ENCODE assay signal across 9 cellular contexts in the genomic region with DNA sequence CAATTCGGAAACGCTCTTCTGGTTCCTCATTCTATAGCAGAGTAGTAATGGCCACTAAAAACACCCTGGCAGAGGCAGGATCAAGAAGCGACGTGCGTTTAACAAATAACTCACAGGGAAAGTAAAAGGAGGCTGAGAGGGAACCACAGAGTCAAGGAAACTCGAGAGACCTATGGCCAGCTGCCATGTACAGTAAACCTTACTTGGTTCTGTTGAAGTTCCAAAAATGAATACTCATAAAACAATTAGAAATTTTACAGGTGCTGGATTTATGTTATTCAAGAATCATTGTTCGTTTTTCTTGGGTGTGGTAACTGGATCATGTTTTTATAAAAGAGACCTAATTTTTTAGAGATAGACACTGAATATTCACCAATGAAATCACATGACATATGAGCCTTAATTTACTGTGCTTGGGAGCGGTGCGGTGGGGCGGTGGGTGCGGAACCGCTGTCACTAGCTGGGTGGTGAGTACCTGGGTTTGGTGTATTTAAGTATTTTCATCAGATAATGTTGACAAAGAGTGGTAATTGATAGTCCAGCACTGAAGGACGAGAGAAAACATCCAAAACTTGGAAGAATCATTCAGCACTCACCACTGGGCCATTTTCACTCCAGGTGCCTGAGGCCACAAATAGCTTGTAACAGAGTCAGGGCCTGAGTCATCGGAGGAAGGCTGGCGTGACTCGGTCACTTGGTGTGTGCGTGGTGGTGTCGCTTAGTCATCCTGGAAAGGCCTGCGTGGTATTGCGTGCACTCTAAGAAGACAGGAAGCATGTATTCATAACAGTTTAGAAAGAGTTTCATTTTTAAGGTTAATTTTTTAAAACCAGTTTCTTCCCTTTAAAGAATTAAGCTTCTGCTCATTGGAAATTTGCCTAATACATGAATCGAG.
DNase-seq lines count a peak whose midpoint lies in the region; ATAC-seq and TF ChIP-seq lines count a peak whose summit lies in the region.
"Had no signal": no experiment of that assay in that cellular context is flagged by ENCODE, and none has a peak within 500 bp of the region (broad histone marks: within the 10 kb centered on the region; RNA-seq: fewer than 3 reads in every experiment).

No MANE protein-coding gene starts in this region.

- H3K4me3 Mint-ChIP-seq in CD4-positive, alpha-beta memory T cell, result peak overlapping the region in 7 of 8 donors; percentile 3 to 52 (median 40)
- peak overlapping the region; percentile 15 for H3K4me3 Mint-ChIP-seq in activated CD4-positive, alpha-beta T cell treated with anti-CD3 and anti-CD28 coated beads, Interleukin-2, amount 10 ng/mL, durations not matched to agents 7 days and 5 days

- no peaks in the 10 kb centered on the region for H3K27me3 ChIP-seq in CD4-positive, alpha-beta memory T cell (ENCODE audit: insufficient read depth, low read length)
- H3K27me3 ChIP-seq in psoas muscle (ENCODE audit: insufficient read depth in 3 of 3, low read length in 2 of 3), result no peaks in the 10 kb centered on the region
- H3K27me3 ChIP-seq: suprapubic skin had no signal

- peaks cover 27% of the 10 kb centered on the region for H3K4me1 ChIP-seq in CD4-positive, alpha-beta memory T cell (ENCODE audit: insufficient read depth, low read length)
- H3K4me1 ChIP-seq in psoas muscle, result peaks cover 44% of the 10 kb centered on the region

- peak overlapping the region; percentile 42 for H3K27ac ChIP-seq in CD4-positive, alpha-beta memory T cell (ENCODE audit: low read depth, low read length)
- H3K27ac ChIP-seq in psoas muscle, result peak overlapping the region; percentile 96
- H3K27ac ChIP-seq: suprapubic skin had no signal

- H3K4me1 Mint-ChIP-seq in CD4-positive, alpha-beta memory T cell, result peaks cover 20 to 53% (median 39%) of the 10 kb centered on the region in 4 donors
- peaks cover 92% of the 10 kb centered on the region for H3K4me1 Mint-ChIP-seq in activated CD4-positive, alpha-beta T cell treated with anti-CD3 and anti-CD28 coated beads, Interleukin-2, amount 10 ng/mL, durations not matched to agents 7 days and 5 days

- H3K36me3 Mint-ChIP-seq in CD4-positive, alpha-beta memory T cell, result peaks cover 25 to 28% of the 10 kb centered on the region in 2 donors
- H3K36me3 Mint-ChIP-seq in activated CD4-positive, alpha-beta T cell treated with anti-CD3 and anti-CD28 coated beads, Interleukin-2, amount 10 ng/mL, durations not matched to agents 7 days and 5 days (ENCODE audit: low read depth), result peaks cover 71% of the 10 kb centered on the region

- intact Hi-C loops in CD4-positive, alpha-beta memory T cell (cut with micrococcal nuclease), result loop anchor here (2.0 kb wide), 1 partner anchor 65 kb away; no protein-coding TSS in a partner anchor
- intact Hi-C loops in psoas muscle (cut with DNase I), result no loop called here

- no peaks in the 10 kb centered on the region for H3K27me3 Mint-ChIP-seq in CD4-positive, alpha-beta memory T cell
- no peaks in the 10 kb centered on the region for H3K27me3 Mint-ChIP-seq in activated CD4-positive, alpha-beta T cell treated with anti-CD3 and anti-CD28 coated beads, Interleukin-2, amount 10 ng/mL, durations not matched to agents 7 days and 5 days

- TF ChIP-seq CTCF in psoas muscle (IDR thresholded peaks at IDR 0.05), result no peak

- H3K9me3 ChIP-seq in CD4-positive, alpha-beta memory T cell (ENCODE audit: control insufficient read depth in 1 of 2, low read length in 2 of 2), result no peaks in the 10 kb centered on the region
- H3K9me3 ChIP-seq in psoas muscle, result no peaks in the 10 kb centered on the region
- H3K9me3 ChIP-seq: suprapubic skin had no signal

- H3K36me3 ChIP-seq in CD4-positive, alpha-beta memory T cell (ENCODE audit: insufficient read depth, low read length), result no peaks in the 10 kb centered on the region
- peaks cover 0 to 6% of the 10 kb centered on the region in 2 donors for H3K36me3 ChIP-seq in psoas muscle (ENCODE audit: insufficient read depth in 1 of 2, low read depth in 1 of 2)

- H3K27ac Mint-ChIP-seq in CD4-positive, alpha-beta memory T cell, result peak overlapping the region; percentile 71 to 90 (median 79)
- peak overlapping the region; percentile 96 for H3K27ac Mint-ChIP-seq in activated CD4-positive, alpha-beta T cell treated with anti-CD3 and anti-CD28 coated beads, Interleukin-2, amount 10 ng/mL, durations not matched to agents 7 days and 5 days

- CTCF ChIA-PET in CD4-positive, alpha-beta memory T cell (lab: Charles Lee; ENCODE audit: partially characterized antibody), result interaction anchor here (1.3 kb wide), 1 partner anchor 42 kb away, joined by 3 read pairs; no protein-coding TSS in a partner anchor
- CTCF ChIA-PET in activated CD4-positive, alpha-beta T cell treated with anti-CD3 and anti-CD28 coated beads, Interleukin-2, amount 10 ng/mL, durations not matched to agents 7 days and 5 days (lab: Charles Lee), result interaction anchor here (0.7 to 1.9 kb wide), 11 partner anchors 8 to 282 kb away, joined by 3 to 9 read pairs (median 4); no protein-coding TSS in a partner anchor

- no peak overlapping the region for H3K4me3 ChIP-seq in CD4-positive, alpha-beta memory T cell (ENCODE audit: low read length in 2 of 2)
- H3K4me3 ChIP-seq in psoas muscle, result peak overlapping the region; percentile 15
- H3K4me3 ChIP-seq: suprapubic skin had no signal

- no peaks in the 10 kb centered on the region for H3K9me3 Mint-ChIP-seq in CD4-positive, alpha-beta memory T cell
- no peaks in the 10 kb centered on the region for H3K9me3 Mint-ChIP-seq in activated CD4-positive, alpha-beta T cell treated with anti-CD3 and anti-CD28 coated beads, Interleukin-2, amount 10 ng/mL, durations not matched to agents 7 days and 5 days

- 52 to 66% (median 57%) methylated on average over 21 of the region's 21 CpGs for WGBS in psoas muscle, 3 donors

- peak; percentile 34 to 86 (median 59) for DNase-seq in CD4-positive, alpha-beta memory T cell
- peak; percentile 68 for DNase-seq in LoVo (ENCODE audit: low spot score)
- peak; percentile 88 for DNase-seq in activated CD4-positive, alpha-beta T cell treated with anti-CD3 and anti-CD28 coated beads, Interleukin-2, amount 10 ng/mL, durations not matched to agents 7 days and 5 days
- DNase-seq in effector CD4-positive, alpha-beta T cell, result peak; percentile 51
- peak; percentile 82 to 91 for DNase-seq in psoas muscle
- no peak for DNase-seq in NCI-H146 (lab: John Stamatoyannopoulos, UW)
- DNase-seq in NCI-H146 treated with DMSO at 0.1 percent for 48 hours (lab: John Stamatoyannopoulos, UW; ENCODE audit: unreplicated experiment), result no peak

- ATAC-seq in GM21576 (IDR thresholded peaks at IDR 0.05; ENCODE audit: unreplicated experiment) (peak; percentile 70), psoas muscle (peak; percentile 91 to 96 (median 93))

- POLR2A ChIA-PET in CD4-positive, alpha-beta memory T cell (lab: Charles Lee; ENCODE audit: partially characterized antibody), result interaction anchor here (0.6 to 2.4 kb wide), 13 partner anchors 9 to 401 kb away, joined by 3 to 14 read pairs (median 5); no protein-coding TSS in a partner anchor
- POLR2A ChIA-PET in activated CD4-positive, alpha-beta T cell treated with anti-CD3 and anti-CD28 coated beads, Interleukin-2, amount 10 ng/mL, durations not matched to agents 7 days and 5 days (lab: Charles Lee), result interaction anchor here (0.9 to 1.2 kb wide), 4 partner anchors 8 to 93 kb away, joined by 3 to 11 read pairs (median 4); no protein-coding TSS in a partner anchor

Comparison
In these comparisons a context has a peak if more than half of its experiments do, and no peak if none do; other contexts are left out.
1. DNase-seq: peak in CD4-positive, alpha-beta memory T cell (5 of 5), LoVo (single experiment), activated CD4-positive, alpha-beta T cell treated with anti-CD3 and anti-CD28 coated beads, Interleukin-2, amount 10 ng/mL, durations not matched to agents 7 days and 5 days (single experiment), effector CD4-positive, alpha-beta T cell (single experiment) and psoas muscle (2 of 2); none in NCI-H146 (single experiment) and NCI-H146 treated with DMSO at 0.1 percent for 48 hours (single experiment).